16 cellular contexts compared by ENCODE assay signal in genomic region chr3:125647318-125648014, GRCh38. TPM values are rescaled to one million over a fixed set of nuclear protein-coding genes. Genes with fewer than 3 reads are reported as not detected.
A peak's percentile ranks its signal among the peaks of the same experiment; 100 is the strongest.
DNase-seq lines count a peak whose midpoint lies in the region; ATAC-seq, FAIRE-seq and TF ChIP-seq lines count a peak whose summit lies in the region.
"Had no signal": no experiment of that assay in that cellular context is flagged by ENCODE, and none has a peak within 500 bp of the region (broad histone marks: within the 10 kb centered on the region; RNA-seq: fewer than 3 reads in every experiment).

No MANE protein-coding gene starts in this region.

- H3K27me3 Mint-ChIP-seq in mesothelial cell of epicardium (ENCODE audit: low read depth), result no peaks in the 10 kb centered on the region
- H3K27me3 Mint-ChIP-seq: memory B cell had no signal

- no peak for FAIRE-seq in bronchial epithelial cell (lab: Jason Lieb, UNC)
- FAIRE-seq: A204.1 had no signal

- peak overlapping the region; percentile 7 for H3K4me3 Mint-ChIP-seq in mesothelial cell of epicardium
- H3K4me3 Mint-ChIP-seq: memory B cell had no signal

- H3K36me3 ChIP-seq in bronchial epithelial cell (ENCODE audit: control insufficient read depth, insufficient read depth, low read length), result no peaks in the 10 kb centered on the region
- H3K36me3 ChIP-seq: right atrium auricular region, SJCRH30 had no signal

- no peaks in the 10 kb centered on the region for H3K27me3 ChIP-seq in bronchial epithelial cell (ENCODE audit: control insufficient read depth, insufficient read depth, low read length)
- H3K27me3 ChIP-seq: right atrium auricular region, SJCRH30 had no signal

- no peaks in the 10 kb centered on the region for H3K36me3 Mint-ChIP-seq in mesothelial cell of epicardium
- H3K36me3 Mint-ChIP-seq: memory B cell had no signal

- H3K9me3 Mint-ChIP-seq in mesothelial cell of epicardium, result peaks cover 7% of the 10 kb centered on the region
- H3K9me3 Mint-ChIP-seq: memory B cell had no signal

- no peak for ATAC-seq in HG03196 (IDR thresholded peaks at IDR 0.05; ENCODE audit: unreplicated experiment)

- peak overlapping the region; percentile 6 for H3K4me3 ChIP-seq in bronchial epithelial cell (ENCODE audit: low read depth, low read length)
- H3K4me3 ChIP-seq: right atrium auricular region, SJCRH30 had no signal

- H3K4me1 Mint-ChIP-seq in mesothelial cell of epicardium, result peaks cover 23% of the 10 kb centered on the region
- H3K4me1 Mint-ChIP-seq: memory B cell had no signal

- DNase-seq in NCI-H1436 (lab: John Stamatoyannopoulos, UW) (peak; percentile 3), NCI-H1436 treated with DMSO at 0.1 percent for 48 hours (lab: John Stamatoyannopoulos, UW) (no peak), bronchial epithelial cell (ENCODE audit: low read depth) (peak; percentile 93), mesothelial cell of epicardium (ENCODE audit: low spot score in 2 of 2, unreplicated experiment in 2 of 2) (peak in 1 of 2 experiments; percentile 48), ureter (ENCODE audit: low spot score) (peak; percentile 86), middle frontal gyrus (ENCODE audit: extremely low spot score, low spot score) (no peak), amniotic stem cell (lab: John Stamatoyannopoulos, UW) (no peak)
- DNase-seq: activated CD4-positive, alpha-beta T cell treated with anti-CD3 and anti-CD28 coated beads for 1 hour; cerebellar nuclear complex; DND-41; NCI-H1930; SJCRH30 had no signal

- TF ChIP-seq CTCF in bronchial epithelial cell (IDR thresholded peaks at IDR 0.05; ENCODE audit: insufficient read depth, low read length, severe bottlenecking), result no peak
- no peak for TF ChIP-seq CTCF in mesothelial cell of epicardium (IDR thresholded peaks at IDR 0.05; ENCODE audit: unreplicated experiment)

- peak overlapping the region; percentile 93 for H3K27ac Mint-ChIP-seq in mesothelial cell of epicardium
- H3K27ac Mint-ChIP-seq: memory B cell had no signal

RNA-seq across cellular contexts. Expression of gene OSBPL11, which starts 52.2 kb away (rescaled TPM):
- total RNA-seq in bronchial epithelial cell, result 15.8 and 17.5 TPM in 2 replicates
- total RNA-seq in mesothelial cell of epicardium, result 14.0 to 14.6 TPM (median 14.3 TPM) in 3 replicates
- total RNA-seq in ureter, result 14.8 TPM

Comparison
In these comparisons a context has a peak if more than half of its experiments do, and no peak if none do; other contexts are left out.
1. DNase-seq: peak in NCI-H1436 (single experiment), bronchial epithelial cell (single experiment) and ureter (single experiment); none in NCI-H1436 treated with DMSO at 0.1 percent for 48 hours (single experiment), middle frontal gyrus (single experiment) and amniotic stem cell (single experiment).